In genomic region chr7:71227126-71227525, GRCh38 we compare ENCODE assay signal across 28 cellular contexts.
"Had no signal": no experiment of that assay in that cellular context is flagged by ENCODE, and none has a peak within 500 bp of the region (broad histone marks: within the 10 kb centered on the region; RNA-seq: fewer than 3 reads in every experiment).

No MANE protein-coding gene starts in this region.

- H3K36me3 ChIP-seq: esophagus squamous epithelium, gastrocnemius medialis, heart right ventricle, left lung, lower lobe of right lung had no signal

- ATAC-seq: esophagus mucosa, gastrocnemius medialis, heart right ventricle, left cardiac atrium, left lung, left ventricle myocardium superior, lower lobe of right lung, mucosa of descending colon had no signal

- H3K9me3 ChIP-seq: gastrocnemius medialis, lower lobe of right lung had no signal

- FAIRE-seq: colon, endometrium, islet of Langerhans, keratinocyte had no signal

- H3K27ac Mint-ChIP-seq: mesothelial cell of epicardium, naive B cell had no signal

- H3K27ac ChIP-seq: coronary artery, dorsolateral prefrontal cortex, epithelial cell of prostate, esophagus squamous epithelium, gastrocnemius medialis, heart right ventricle, left lung, lower lobe of right lung had no signal

- H3K4me3 Mint-ChIP-seq: mesothelial cell of epicardium, naive B cell had no signal

- H3K4me1 Mint-ChIP-seq: mesothelial cell of epicardium, naive B cell had no signal

- H3K27me3 Mint-ChIP-seq: naive B cell had no signal

- H3K27me3 ChIP-seq: dorsolateral prefrontal cortex, esophagus squamous epithelium, gastrocnemius medialis, heart right ventricle, left lung had no signal

- H3K4me3 ChIP-seq: coronary artery, dorsolateral prefrontal cortex, esophagus squamous epithelium, gastrocnemius medialis, heart right ventricle, left lung, lower lobe of right lung, mucosa of descending colon had no signal

- H3K36me3 Mint-ChIP-seq: mesothelial cell of epicardium had no signal

- DNase-seq: dermis blood vessel endothelial cell; dorsolateral prefrontal cortex; effector CD4-positive, alpha-beta T cell; effector memory CD4-positive, alpha-beta T cell; erythroblast; esophagus squamous epithelium; foreskin fibroblast; foreskin melanocyte; gastrocnemius medialis; glutamatergic neuron; head of caudate nucleus; heart right ventricle; hippocampal formation; left cardiac atrium; left lung; left ventricle myocardium superior; lower lobe of right lung; mesenchymal stem cell; mucosa of descending colon; naive B cell had no signal

- H3K4me1 ChIP-seq: esophagus squamous epithelium, gastrocnemius medialis, left lung, lower lobe of right lung had no signal
